Comparison of ENCODE assay signal across 25 cellular contexts in genomic region chr1:22860414-22860800, GRCh38.
"Had no signal": no experiment of that assay in that cellular context is flagged by ENCODE, and none has a peak within 500 bp of the region (broad histone marks: within the 10 kb centered on the region; RNA-seq: fewer than 3 reads in every experiment).

No MANE protein-coding gene starts in this region.

- H3K4me1 Mint-ChIP-seq: activated CD4-positive, alpha-beta memory T cell treated with anti-CD3 and anti-CD28 coated beads, Interleukin-2, amount 10 ng/mL, durations not matched to agents 7 days and 5 days; activated naive CD4-positive, alpha-beta T cell treated with anti-CD3 and anti-CD28 coated beads, Interleukin-2, amount 10 ng/mL, durations not matched to agents 7 days and 5 days; activated naive CD8-positive, alpha-beta T cell treated with anti-CD3 and anti-CD28 coated beads for 36 hours; T-cell had no signal

- H3K36me3 Mint-ChIP-seq: activated naive CD4-positive, alpha-beta T cell treated with anti-CD3 and anti-CD28 coated beads, Interleukin-2, amount 10 ng/mL, durations not matched to agents 7 days and 5 days; activated naive CD8-positive, alpha-beta T cell treated with anti-CD3 and anti-CD28 coated beads for 36 hours; T-cell had no signal

- H3K27ac Mint-ChIP-seq: activated CD4-positive, alpha-beta memory T cell treated with anti-CD3 and anti-CD28 coated beads, Interleukin-2, amount 10 ng/mL, durations not matched to agents 7 days and 5 days; activated naive CD4-positive, alpha-beta T cell treated with anti-CD3 and anti-CD28 coated beads, Interleukin-2, amount 10 ng/mL, durations not matched to agents 7 days and 5 days; activated naive CD8-positive, alpha-beta T cell treated with anti-CD3 and anti-CD28 coated beads for 36 hours; activated T-cell treated with anti-CD3 and anti-CD28 coated beads, Interleukin-2, amount 50 U/mL, for 72 hours; activated T-helper 2 cell treated with anti-CD3 and anti-CD28 coated beads, Interferon-gamma antibody, Interleukin-2, Interleukin-4, amounts not matched to agents 10 μg/mL and 5 μg/mL and 100 μg/mL, durations not matched to agents 14 hours and 24 hours and 36 hours; T-cell had no signal

- H3K4me3 Mint-ChIP-seq: activated CD4-positive, alpha-beta memory T cell treated with anti-CD3 and anti-CD28 coated beads, Interleukin-2, amount 10 ng/mL, durations not matched to agents 7 days and 5 days; activated naive CD4-positive, alpha-beta T cell treated with anti-CD3 and anti-CD28 coated beads, Interleukin-2, amount 10 ng/mL, durations not matched to agents 7 days and 5 days; activated naive CD8-positive, alpha-beta T cell treated with anti-CD3 and anti-CD28 coated beads for 36 hours; activated T-cell treated with anti-CD3 and anti-CD28 coated beads, Interleukin-2, amount 50 U/mL, for 72 hours; T-cell had no signal

- ATAC-seq: activated T-cell treated with anti-CD3 and anti-CD28 coated beads, Interleukin-2, amount 50 U/mL, for 72 hours; PC-3; Right ventricle myocardium inferior; T-cell had no signal

- H3K9me3 ChIP-seq: MG63 had no signal

- H3K27ac ChIP-seq: KMS-11, SK-N-MC had no signal

- H3K9me3 Mint-ChIP-seq: activated CD4-positive, alpha-beta memory T cell treated with anti-CD3 and anti-CD28 coated beads, Interleukin-2, amount 10 ng/mL, durations not matched to agents 7 days and 5 days; activated naive CD4-positive, alpha-beta T cell treated with anti-CD3 and anti-CD28 coated beads, Interleukin-2, amount 10 ng/mL, durations not matched to agents 7 days and 5 days; activated naive CD8-positive, alpha-beta T cell treated with anti-CD3 and anti-CD28 coated beads for 36 hours; activated T-cell treated with anti-CD3 and anti-CD28 coated beads, Interleukin-2, amount 50 U/mL, for 72 hours; activated T-helper 2 cell treated with anti-CD3 and anti-CD28 coated beads, Interferon-gamma antibody, Interleukin-2, Interleukin-4, amounts not matched to agents 10 μg/mL and 5 μg/mL and 100 μg/mL, durations not matched to agents 14 hours and 24 hours and 36 hours; T-cell had no signal

- H3K4me3 ChIP-seq: MG63, SK-N-MC had no signal

- H3K4me2 ChIP-seq: KMS-11 had no signal

- H3K9ac ChIP-seq: KMS-11 had no signal

- DNase-seq: activated CD4-positive, alpha-beta memory T cell treated with anti-CD3 and anti-CD28 coated beads, Interleukin-2, amount 10 ng/mL, durations not matched to agents 7 days and 5 days; activated CD4-positive, alpha-beta T cell treated with anti-CD3 and anti-CD28 coated beads, Interleukin-2, amount 50 U/mL, for 1 hour; activated CD4-positive, CD25-positive, alpha-beta regulatory T cell; activated CD8-positive, alpha-beta memory T cell treated with anti-CD3 and anti-CD28 coated beads, Interleukin-2, amount 50 U/mL, for 4 hours; activated gamma-delta T cell treated with Interleukin-2 at 50 U/mL for 16 hours; activated naive CD4-positive, alpha-beta T cell treated with anti-CD3 and anti-CD28 coated beads, Interleukin-2, amount 10 ng/mL, durations not matched to agents 7 days and 5 days; activated naive CD8-positive, alpha-beta T cell treated with anti-CD3 and anti-CD28 coated beads for 36 hours; activated T-cell treated with anti-CD3 and anti-CD28 coated beads, Interleukin-2, amount 50 U/mL, for 72 hours; aorta; central memory CD4-positive, alpha-beta T cell; MG63; MV-4-11; NCI-H1092 treated with DMSO at 0.1 percent for 48 hours; NCI-H1417 treated with DMSO at 0.1 percent for 48 hours; NCI-H1694 treated with DMSO at 0.1 percent for 48 hours; NCI-H2029 treated with DMSO at 0.1 percent for 48 hours; NCI-H510A; PC-3; T-cell; T-helper 2 cell; T1000 had no signal

- H3K36me3 ChIP-seq: MG63 had no signal

- H3K27me3 ChIP-seq: MG63 had no signal

- H3K27me3 Mint-ChIP-seq: activated CD4-positive, alpha-beta memory T cell treated with anti-CD3 and anti-CD28 coated beads, Interleukin-2, amount 10 ng/mL, durations not matched to agents 7 days and 5 days had no signal
